In the genomic region with DNA sequence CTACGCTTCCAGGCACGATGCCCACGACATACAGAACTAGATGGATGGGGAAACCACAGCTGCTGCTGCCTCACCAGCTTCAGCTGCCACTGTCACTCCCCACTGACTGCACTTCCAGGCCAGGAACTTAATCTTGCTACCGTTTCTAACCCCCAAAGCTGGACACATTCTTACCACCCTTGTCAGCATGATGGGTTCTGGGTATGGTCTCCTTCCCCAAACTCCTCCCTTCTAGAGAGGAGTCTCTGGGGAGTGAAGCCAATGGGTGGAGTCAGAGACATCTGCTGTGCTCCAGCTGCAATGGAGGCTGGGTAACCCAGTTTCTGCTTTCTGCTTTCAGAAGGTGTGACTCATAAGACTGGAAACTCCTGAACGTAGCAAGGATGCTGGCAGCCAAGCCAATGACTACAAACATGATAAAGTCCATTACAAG, we compare ENCODE assay signal across 9 cellular contexts.
DNase-seq lines count a peak whose midpoint lies in the region; ATAC-seq, FAIRE-seq and TF ChIP-seq lines count a peak whose summit lies in the region.
"Had no signal": no experiment of that assay in that cellular context is flagged by ENCODE, and none has a peak within 500 bp of the region (broad histone marks: within the 10 kb centered on the region; RNA-seq: fewer than 3 reads in every experiment).

No MANE protein-coding gene starts in this region.

- no peaks in the 10 kb centered on the region for H3K36me3 Mint-ChIP-seq in CD4-positive, alpha-beta T cell (ENCODE audit: low read depth)

- H3K9me3 ChIP-seq in CD4-positive, alpha-beta T cell (ENCODE audit: control insufficient read depth, low read length), result no peaks in the 10 kb centered on the region
- H3K9me3 ChIP-seq in right atrium auricular region (no peaks in the 10 kb centered on the region), upper lobe of right lung (no peaks in the 10 kb centered on the region)
- H3K9me3 ChIP-seq: upper lobe of left lung had no signal

- H3K4me1 ChIP-seq in right atrium auricular region (no peaks in the 10 kb centered on the region), upper lobe of right lung (no peaks in the 10 kb centered on the region)
- H3K4me1 ChIP-seq: upper lobe of left lung had no signal

- no peak for DNase-seq in CD4-positive, alpha-beta T cell
- DNase-seq in GM19239 (ENCODE audit: insufficient read length, low spot score) (peak; percentile 79), SKM-1 treated with dmso at 0.1 percent for 144 hours (lab: John Stamatoyannopoulos, UW; ENCODE audit: unreplicated experiment) (peak; percentile 71), right atrium auricular region (ENCODE audit: low spot score) (peak; percentile 71), upper lobe of right lung (no peak)
- DNase-seq in effector CD4-positive, alpha-beta T cell, result no peak
- no peak for DNase-seq in stimulated activated naive CD4-positive, alpha-beta T cell treated with Interleukin-2 at 50 U/mL for 16 hours (lab: John Stamatoyannopoulos, UW)

- peak; percentile 14 for ATAC-seq in CD4-positive, alpha-beta T cell (ENCODE audit: poor library complexity)
- ATAC-seq in HG03175 (IDR thresholded peaks at IDR 0.05; ENCODE audit: unreplicated experiment), result peak; percentile 80
- peak; percentile 66 for ATAC-seq in upper lobe of right lung

- no peaks in the 10 kb centered on the region for H3K9me3 Mint-ChIP-seq in CD4-positive, alpha-beta T cell

- peaks cover 28% of the 10 kb centered on the region for H3K27me3 Mint-ChIP-seq in CD4-positive, alpha-beta T cell

- H3K4me3 ChIP-seq in right atrium auricular region (no peak overlapping the region), upper lobe of right lung (no peak overlapping the region)
- H3K4me3 ChIP-seq: upper lobe of left lung had no signal

- TF ChIP-seq CTCF in CD4-positive, alpha-beta T cell (IDR thresholded peaks at IDR 0.05), result no peak
- TF ChIP-seq CTCF in right atrium auricular region (IDR thresholded peaks at IDR 0.05), result no peak
- TF ChIP-seq CTCF in upper lobe of right lung (IDR thresholded peaks at IDR 0.05), result no peak

- peak; percentile 92 for FAIRE-seq in GM19239 (lab: Jason Lieb, UNC)

- no peak overlapping the region for H3K27ac Mint-ChIP-seq in CD4-positive, alpha-beta T cell

- CTCF ChIA-PET in CD4-positive, alpha-beta T cell (lab: Charles Lee), result no interaction called here

- intact Hi-C loops in CD4-positive, alpha-beta T cell (cut with DNase I, micrococcal nuclease), result no loop called here
- intact Hi-C loops in upper lobe of right lung (cut with DNase I), result no loop called here

- no peaks in the 10 kb centered on the region for H3K4me1 Mint-ChIP-seq in CD4-positive, alpha-beta T cell (ENCODE audit: low read depth)

- no peak overlapping the region for H3K27ac ChIP-seq in CD4-positive, alpha-beta T cell (ENCODE audit: low read depth, low read length)
- H3K27ac ChIP-seq in right atrium auricular region (peak overlapping the region in 1 of 2 donors; percentile 40), upper lobe of right lung (no peak overlapping the region)
- H3K27ac ChIP-seq: upper lobe of left lung had no signal

- H3K36me3 ChIP-seq in right atrium auricular region (no peaks in the 10 kb centered on the region), upper lobe of right lung (no peaks in the 10 kb centered on the region)
- H3K36me3 ChIP-seq: upper lobe of left lung had no signal

- no peak overlapping the region for H3K4me3 Mint-ChIP-seq in CD4-positive, alpha-beta T cell

- POLR2A ChIA-PET in CD4-positive, alpha-beta T cell (lab: Charles Lee), result no interaction called here

- no peaks in the 10 kb centered on the region for H3K27me3 ChIP-seq in CD4-positive, alpha-beta T cell (ENCODE audit: control insufficient read depth, insufficient read depth, low read length)
- H3K27me3 ChIP-seq in right atrium auricular region (no peaks in the 10 kb centered on the region), upper lobe of right lung (no peaks in the 10 kb centered on the region)
- H3K27me3 ChIP-seq: upper lobe of left lung had no signal

Comparison
In these comparisons a context has a peak if more than half of its experiments do, and no peak if none do; other contexts are left out.
1. ATAC-seq: peak in every context shown above with its lines; median percentile 80 in HG03175; 66 in upper lobe of right lung; 14 in CD4-positive, alpha-beta T cell.
2. DNase-seq: peak in GM19239 (single experiment), SKM-1 treated with dmso at 0.1 percent for 144 hours (single experiment) and right atrium auricular region (single experiment); none in CD4-positive, alpha-beta T cell (0 of 10), upper lobe of right lung (single experiment), effector CD4-positive, alpha-beta T cell (single experiment) and stimulated activated naive CD4-positive, alpha-beta T cell treated with Interleukin-2 at 50 U/mL for 16 hours (single experiment).